In the genomic region with DNA sequence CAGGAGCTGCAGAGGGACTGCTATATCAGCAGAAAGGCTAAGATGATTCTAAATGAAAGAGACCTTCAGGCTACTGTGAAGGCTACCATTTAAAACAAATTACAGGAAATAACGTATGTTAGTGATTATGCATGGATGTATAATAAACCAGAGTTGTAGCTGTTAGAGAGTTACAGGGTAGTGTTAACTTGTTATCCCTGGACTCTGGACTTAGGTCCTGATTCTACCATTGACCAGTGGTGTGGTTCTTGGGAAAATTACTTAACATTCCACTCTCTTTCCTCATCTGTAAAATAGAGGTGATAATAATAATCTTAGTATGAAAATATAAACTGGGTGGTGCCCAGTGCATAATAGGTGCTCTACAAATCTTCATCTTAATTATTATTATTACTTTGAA, we compare ENCODE assay signal across 25 cellular contexts. TPM values are rescaled to one million over a fixed set of nuclear protein-coding genes. Genes with fewer than 3 reads are reported as not detected.
"Had no signal": no experiment of that assay in that cellular context is flagged by ENCODE, and none has a peak within 500 bp of the region (broad histone marks: within the 10 kb centered on the region; RNA-seq: fewer than 3 reads in every experiment).

No MANE protein-coding gene starts in this region.

- ATAC-seq: left cardiac atrium; left ventricle myocardium superior; naive thymus-derived CD4-positive, alpha-beta T cell; sciatic nerve; stimulated activated effector memory CD8-positive, alpha-beta T cell treated with anti-CD3 and anti-CD28 coated beads, Interleukin-12 subunit alpha, Interleukin-12 subunit beta, amount 100 ng/mL, for 72 hours; stimulated activated naive CD8-positive, alpha-beta T cell treated with anti-CD3 and anti-CD28 coated beads, Interleukin-15, Interleukin-2, amounts not matched to agents 100 U/mL and 50 U/mL, for 24 hours had no signal

- H3K36me3 ChIP-seq: prostate gland, right atrium auricular region, upper lobe of left lung had no signal

- H3K4me1 ChIP-seq: prostate gland, right atrium auricular region, testis, tibial artery, upper lobe of left lung had no signal

- H3K4me3 ChIP-seq: dorsolateral prefrontal cortex, lung, prostate gland, right atrium auricular region, testis, tibial artery, upper lobe of left lung had no signal

- FAIRE-seq: islet of Langerhans, urothelium cell line had no signal

- H3K27me3 ChIP-seq: dorsolateral prefrontal cortex, right atrium auricular region, testis, tibial artery, upper lobe of left lung had no signal

- H3K9me3 ChIP-seq: prostate gland, testis had no signal

- DNase-seq: cerebellar nuclear complex; dorsolateral prefrontal cortex; effector CD4-positive, alpha-beta T cell; head of caudate nucleus; hippocampal formation; left cardiac atrium; left ventricle myocardium superior; mesenchymal stem cell; naive thymus-derived CD4-positive, alpha-beta T cell; nucleus accumbens; stimulated activated CD4-positive, alpha-beta T cell treated with anti-CD3 and anti-CD28 coated beads, Interleukin-2, amount 100 ng/mL, for 24 hours; stimulated activated CD4-positive, alpha-beta T cell treated with anti-CD3 and anti-CD28 coated beads, Interleukin-4, amount 100 ng/mL, for 24 hours; stimulated activated naive CD8-positive, alpha-beta T cell treated with anti-CD3 and anti-CD28 coated beads, Interleukin-15, Interleukin-2, amounts not matched to agents 100 U/mL and 50 U/mL, for 24 hours; substantia nigra; testis; tibial artery; upper lobe of left lung had no signal

- H3K27ac ChIP-seq: dorsolateral prefrontal cortex, prostate gland, right atrium auricular region, testis, tibial artery, upper lobe of left lung had no signal

RNA-seq across cellular contexts. Expression of a gene that starts 22.2 kb away (rescaled TPM):
- total RNA-seq: osteocyte had no signal
- polyA plus RNA-seq: naive thymus-derived CD4-positive, alpha-beta T cell had no signal

RNA-seq across cellular contexts. Expression of a gene that starts 48.7 kb away (rescaled TPM):
- total RNA-seq: osteocyte had no signal
